In genomic region chr2:196725218-196725617, GRCh38 we compare ENCODE assay signal across 13 cellular contexts.
DNase-seq lines count a peak whose midpoint lies in the region; ATAC-seq and TF ChIP-seq lines count a peak whose summit lies in the region.
"Had no signal": no experiment of that assay in that cellular context is flagged by ENCODE, and none has a peak within 500 bp of the region (broad histone marks: within the 10 kb centered on the region; RNA-seq: fewer than 3 reads in every experiment).

No MANE protein-coding gene starts in this region.

- H3K9me3 Mint-ChIP-seq in HFFc6 (no peaks in the 10 kb centered on the region), neural progenitor cell (no peaks in the 10 kb centered on the region)
- H3K9me3 Mint-ChIP-seq: CD4-positive, alpha-beta memory T cell had no signal

- peaks cover 19% of the 10 kb centered on the region for H3K36me3 ChIP-seq in neural progenitor cell

- no peaks in the 10 kb centered on the region for H3K27me3 ChIP-seq in neural progenitor cell
- H3K27me3 ChIP-seq: BE2C had no signal

- no peaks in the 10 kb centered on the region for H4K20me1 ChIP-seq in neural progenitor cell (ENCODE audit: low read depth)

- H3K4me1 ChIP-seq in neural progenitor cell, result peaks cover 29% of the 10 kb centered on the region
- H3K4me1 ChIP-seq: BE2C had no signal

- ATAC-seq in HG02852 (IDR thresholded peaks at IDR 0.05; ENCODE audit: unreplicated experiment), result no peak

- peak overlapping the region; percentile 93 for H3K27ac ChIP-seq in neural progenitor cell
- H3K27ac ChIP-seq: C4-2B, GM23248 had no signal

- H3K27ac Mint-ChIP-seq in HFFc6 (no peak overlapping the region), neural progenitor cell (no peak overlapping the region)

- TF ChIP-seq CTCF in HFFc6 (IDR thresholded peaks at IDR 0.05) (no peak), choroid plexus epithelial cell (conservative IDR thresholded peaks at IDR 0.05; ENCODE audit: low read depth, low read length) (no peak), neural progenitor cell (IDR thresholded peaks at IDR 0.05) (no peak)

- H3K27me3 Mint-ChIP-seq in HFFc6 (ENCODE audit: insufficient read depth) (no peaks in the 10 kb centered on the region), neural progenitor cell (ENCODE audit: insufficient read depth, low read depth) (no peaks in the 10 kb centered on the region)
- H3K27me3 Mint-ChIP-seq: CD4-positive, alpha-beta memory T cell had no signal

- H3F3A ChIP-seq in neural progenitor cell (ENCODE audit: low read depth), result peaks cover 20% of the 10 kb centered on the region

- DNase-seq in HFFc6 (peak; percentile 9), NCI-H82 treated with DMSO at 0.1 percent for 48 hours (lab: John Stamatoyannopoulos, UW; ENCODE audit: unreplicated experiment) (peak; percentile 94), choroid plexus epithelial cell (ENCODE audit: low read depth) (peak; percentile 12), neural progenitor cell (ENCODE audit: low spot score) (no peak), NCI-H187 treated with DMSO at 0.1 percent for 48 hours (lab: John Stamatoyannopoulos, UW) (no peak), midbrain (lab: John Stamatoyannopoulos, UW) (no peak)
- no peak for DNase-seq in activated T-cell treated with anti-CD3 and anti-CD28 coated beads, Interleukin-2, amount 50 U/mL, for 48 hours
- DNase-seq: BE2C, GM23248, IMR-90 had no signal

- H3K36me3 Mint-ChIP-seq in HFFc6 (ENCODE audit: low read depth), result peaks cover 19% of the 10 kb centered on the region
- peaks cover 13% of the 10 kb centered on the region for H3K36me3 Mint-ChIP-seq in neural progenitor cell
- H3K36me3 Mint-ChIP-seq: CD4-positive, alpha-beta memory T cell had no signal

- H3K9me3 ChIP-seq in neural progenitor cell (ENCODE audit: low read depth), result no peaks in the 10 kb centered on the region
- H3K9me3 ChIP-seq: BE2C had no signal

- H3K79me2 ChIP-seq in neural progenitor cell (ENCODE audit: low read depth), result no peaks in the 10 kb centered on the region

- H3K4me3 ChIP-seq in choroid plexus epithelial cell (ENCODE audit: low read depth, low read length) (no peak overlapping the region), neural progenitor cell (peak overlapping the region; percentile 13)
- H3K4me3 ChIP-seq: GM23248 had no signal

- no peak overlapping the region for H3K9ac ChIP-seq in neural progenitor cell
- H3K9ac ChIP-seq: GM23248 had no signal

- H3K4me2 ChIP-seq in neural progenitor cell, result peak overlapping the region; percentile 71

- H3K4me1 Mint-ChIP-seq in HFFc6 (ENCODE audit: low read depth) (peaks cover 12% of the 10 kb centered on the region), neural progenitor cell (no peaks in the 10 kb centered on the region)

- no peak overlapping the region for H3K4me3 Mint-ChIP-seq in HFFc6
- H3K4me3 Mint-ChIP-seq in neural progenitor cell, result no peak overlapping the region

- H2AFZ ChIP-seq in neural progenitor cell (replicated peaks), result no peak overlapping the region
- H2AFZ ChIP-seq: GM23248 had no signal

Comparison
In these comparisons a context has a peak if more than half of its experiments do, and no peak if none do; other contexts are left out.
1. DNase-seq: peak in HFFc6 (single experiment), NCI-H82 treated with DMSO at 0.1 percent for 48 hours (single experiment) and choroid plexus epithelial cell (single experiment); none in neural progenitor cell (single experiment), activated T-cell treated with anti-CD3 and anti-CD28 coated beads, Interleukin-2, amount 50 U/mL, for 48 hours (0 of 2), NCI-H187 treated with DMSO at 0.1 percent for 48 hours (single experiment) and midbrain (single experiment).